In genomic region chr17:14513835-14514234, GRCh38 we compare ENCODE assay signal across 22 cellular contexts.
"Had no signal": no experiment of that assay in that cellular context is flagged by ENCODE, and none has a peak within 500 bp of the region (broad histone marks: within the 10 kb centered on the region; RNA-seq: fewer than 3 reads in every experiment).

No MANE protein-coding gene starts in this region.

- ATAC-seq: activated T-helper 17 cell treated with anti-CD3 and anti-CD28 coated beads, Interleukin-2, amount 50 U/mL, for 72 hours had no signal

- H2AFZ ChIP-seq: PC-9 had no signal

- DNase-seq: activated CD4-positive, alpha-beta T cell treated with anti-CD3 and anti-CD28 coated beads for 1 hour; activated CD4-positive, alpha-beta T cell treated with anti-CD3 and anti-CD28 coated beads, Interleukin-2, amount 10 ng/mL, durations not matched to agents 24 days and 14 days; activated CD4-positive, alpha-beta T cell treated with anti-CD3 and anti-CD28 coated beads, Interleukin-2, amount 50 U/mL, for 48 hours; activated CD8-positive, alpha-beta memory T cell treated with anti-CD3 and anti-CD28 coated beads for 24 hours; activated gamma-delta T cell; activated naive CD4-positive, alpha-beta T cell treated with anti-CD3 and anti-CD28 coated beads for 36 hours; activated T-cell treated with anti-CD3 and anti-CD28 coated beads for 4 hours; activated T-cell treated with anti-CD3 and anti-CD28 coated beads, Interleukin-2, amount 50 U/mL, for 48 hours; Karpas-422; MM.1S; NCI-H1105; NCI-H1436; NCI-H1694 treated with DMSO at 0.1 percent for 48 hours; NCI-H2029 treated with DMSO at 0.1 percent for 48 hours; NCI-H345; NCI-H510A; NCI-H526 treated with DMSO at 0.1 percent for 48 hours; NCI-H82; PC-9; SHP77 treated with DMSO at 0.1 percent for 48 hours had no signal

- H3K4me3 ChIP-seq: PC-9 had no signal

- FAIRE-seq: astrocyte had no signal

- H3K27ac ChIP-seq: PC-9 had no signal

- H3K4me2 ChIP-seq: PC-9 had no signal
